17 cellular contexts compared by ENCODE assay signal in genomic region chr2:198008230-198008629, GRCh38.
"Had no signal": no experiment of that assay in that cellular context is flagged by ENCODE, and none has a peak within 500 bp of the region (broad histone marks: within the 10 kb centered on the region; RNA-seq: fewer than 3 reads in every experiment).

No MANE protein-coding gene starts in this region.

- H3K27me3 Mint-ChIP-seq: central memory CD8-positive, alpha-beta T cell; effector memory CD8-positive, alpha-beta T cell; naive thymus-derived CD4-positive, alpha-beta T cell had no signal

- H3K4me3 ChIP-seq: body of pancreas, gastrocnemius medialis, heart right ventricle, right atrium auricular region, skin epidermis, tibial artery, vagina had no signal

- FAIRE-seq: islet of Langerhans had no signal

- H3K36me3 ChIP-seq: gastrocnemius medialis, heart right ventricle, right atrium auricular region, tibial artery, vagina had no signal

- ATAC-seq: body of pancreas; effector memory CD8-positive, alpha-beta T cell; gastrocnemius medialis; heart right ventricle; left lobe of liver; naive thymus-derived CD4-positive, alpha-beta T cell had no signal

- H3K27ac ChIP-seq: body of pancreas, epithelial cell of prostate, gastrocnemius medialis, heart right ventricle, right atrium auricular region, skin epidermis, tibial artery, vagina had no signal

- H3K9me3 ChIP-seq: gastrocnemius medialis had no signal

- DNase-seq: activated CD4-positive, alpha-beta T cell treated with anti-CD3 and anti-CD28 coated beads for 4 hours; activated T-cell treated with anti-CD3 and anti-CD28 coated beads for 4 hours; body of pancreas; cortex of kidney; effector memory CD8-positive, alpha-beta T cell; gastrocnemius medialis; heart right ventricle; mammary epithelial cell; naive thymus-derived CD4-positive, alpha-beta T cell; tibial artery had no signal

- H3K27me3 ChIP-seq: body of pancreas, gastrocnemius medialis, heart right ventricle, right atrium auricular region, tibial artery, vagina had no signal

- H3K4me3 Mint-ChIP-seq: central memory CD8-positive, alpha-beta T cell; effector memory CD8-positive, alpha-beta T cell; naive thymus-derived CD4-positive, alpha-beta T cell had no signal

- H3K27ac Mint-ChIP-seq: effector memory CD8-positive, alpha-beta T cell had no signal

- H3K4me1 ChIP-seq: body of pancreas, right atrium auricular region, vagina had no signal
